ENCODE assay signal across 21 cellular contexts in the genomic region with DNA sequence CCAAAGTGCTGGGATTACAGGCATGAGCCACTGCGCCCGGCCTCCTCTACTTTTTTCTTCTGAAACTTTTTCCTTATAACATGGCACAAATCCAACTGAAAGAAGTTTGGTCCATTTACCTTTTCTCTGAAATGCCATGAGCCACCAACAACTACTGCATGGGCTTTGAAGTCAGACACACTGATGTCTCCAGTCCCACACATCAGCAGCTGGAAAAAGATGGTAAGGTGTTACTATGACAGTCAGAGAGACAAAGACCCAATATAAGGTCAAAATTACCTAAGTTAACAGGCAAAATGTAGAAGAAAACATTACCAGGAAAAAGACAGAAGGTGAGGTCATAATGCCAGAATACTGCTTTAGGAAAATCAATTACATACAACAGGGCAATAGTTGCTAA.
"Had no signal": no experiment of that assay in that cellular context is flagged by ENCODE, and none has a peak within 500 bp of the region (broad histone marks: within the 10 kb centered on the region; RNA-seq: fewer than 3 reads in every experiment).

No MANE protein-coding gene starts in this region.

- H3K27ac ChIP-seq: epithelial cell of prostate, stomach, thyroid gland, upper lobe of left lung had no signal

- H3K9me3 Mint-ChIP-seq: naive thymus-derived CD8-positive, alpha-beta T cell; stimulated activated memory B cell treated with anti-CD40 and anti-IgM and Interleukin-4, amounts not matched to agents 10 μg/mL and 1 μg/mL and 100 μg/mL, for 72 hours had no signal

- H3K4me3 ChIP-seq: esophagus muscularis mucosa, gastroesophageal sphincter, mucosa of descending colon, right atrium auricular region, smooth muscle cell, stomach, thyroid gland, upper lobe of left lung, uterus had no signal

- DNase-seq: effector memory CD4-positive, alpha-beta T cell; glutamatergic neuron; kidney; left cardiac atrium; mammary epithelial cell; mucosa of descending colon; naive thymus-derived CD8-positive, alpha-beta T cell; posterior cingulate gyrus; stimulated activated CD4-positive, alpha-beta T cell treated with anti-CD3 and anti-CD28 coated beads, Interleukin-4, amount 100 ng/mL, for 1 hour; stomach; substantia nigra; thyroid gland; upper lobe of left lung; uterus had no signal

- H3K4me1 Mint-ChIP-seq: stimulated activated memory B cell treated with anti-CD40 and anti-IgM and Interleukin-4, amounts not matched to agents 10 μg/mL and 1 μg/mL and 100 μg/mL, for 72 hours had no signal

- ATAC-seq: mucosa of descending colon; naive thymus-derived CD8-positive, alpha-beta T cell; stimulated activated memory B cell treated with anti-CD40 and anti-IgM and Interleukin-4, amounts not matched to agents 10 μg/mL and 1 μg/mL and 100 μg/mL, for 72 hours had no signal

- H3K27me3 ChIP-seq: esophagus muscularis mucosa, gastroesophageal sphincter, neutrophil, right atrium auricular region, stomach, thyroid gland, upper lobe of left lung, uterus had no signal

- H3K27ac Mint-ChIP-seq: stimulated activated memory B cell treated with anti-CD40 and anti-IgM and Interleukin-4, amounts not matched to agents 10 μg/mL and 1 μg/mL and 100 μg/mL, for 72 hours had no signal

- H3K4me1 ChIP-seq: stomach, upper lobe of left lung, uterus had no signal

- H3K27me3 Mint-ChIP-seq: naive thymus-derived CD8-positive, alpha-beta T cell; stimulated activated memory B cell treated with anti-CD40 and anti-IgM and Interleukin-4, amounts not matched to agents 10 μg/mL and 1 μg/mL and 100 μg/mL, for 72 hours had no signal

- H3K36me3 ChIP-seq: uterus had no signal

- H3K4me3 Mint-ChIP-seq: naive thymus-derived CD8-positive, alpha-beta T cell; stimulated activated memory B cell treated with anti-CD40 and anti-IgM and Interleukin-4, amounts not matched to agents 10 μg/mL and 1 μg/mL and 100 μg/mL, for 72 hours had no signal

- H3K9me3 ChIP-seq: esophagus muscularis mucosa, gastroesophageal sphincter, mucosa of descending colon, neutrophil, right atrium auricular region, stomach, thyroid gland, upper lobe of left lung, uterus had no signal
